ENCODE assay signal across 1 cellular context in the genomic region with DNA sequence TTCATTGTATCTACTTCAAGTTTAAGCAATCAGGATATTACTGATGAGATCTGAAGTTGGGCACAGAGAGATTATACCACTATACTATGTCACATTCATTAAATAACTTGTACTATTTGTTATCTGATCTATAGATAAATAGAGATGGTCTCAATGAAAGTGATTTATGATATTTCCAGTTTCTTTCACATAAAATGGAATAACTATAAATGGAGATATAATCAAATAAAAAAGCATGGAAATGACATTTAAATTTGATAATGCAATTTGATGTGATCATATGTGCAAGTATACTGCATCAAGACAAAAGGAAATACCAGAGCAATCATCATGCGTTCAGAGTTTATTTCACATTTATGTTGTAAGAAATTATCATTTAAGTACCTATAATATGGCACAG.
TF ChIP-seq lines count a peak whose summit lies in the region.

No MANE protein-coding gene starts in this region.

TF ChIP-seq in SK-N-SH, 30 proteins besides CTCF, POLR2A, EP300 and RAD21 (continued from another document):
- TF ChIP-seq, protein P1, sequence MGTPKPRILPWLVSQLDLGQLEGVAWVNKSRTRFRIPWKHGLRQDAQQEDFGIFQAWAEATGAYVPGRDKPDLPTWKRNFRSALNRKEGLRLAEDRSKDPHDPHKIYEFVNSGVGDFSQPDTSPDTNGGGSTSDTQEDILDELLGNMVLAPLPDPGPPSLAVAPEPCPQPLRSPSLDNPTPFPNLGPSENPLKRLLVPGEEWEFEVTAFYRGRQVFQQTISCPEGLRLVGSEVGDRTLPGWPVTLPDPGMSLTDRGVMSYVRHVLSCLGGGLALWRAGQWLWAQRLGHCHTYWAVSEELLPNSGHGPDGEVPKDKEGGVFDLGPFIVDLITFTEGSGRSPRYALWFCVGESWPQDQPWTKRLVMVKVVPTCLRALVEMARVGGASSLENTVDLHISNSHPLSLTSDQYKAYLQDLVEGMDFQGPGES (IDR thresholded peaks at IDR 0.05; ENCODE audit: low read depth, low read length), result no peak
- TF ChIP-seq GATA2 (CRISPR knock-in tag; IDR thresholded peaks at IDR 0.05), result no peak
